ENCODE assay signal across 8 cellular contexts in genomic region chr14:50830044-50830931, GRCh38. TPM values are rescaled to one million over a fixed set of nuclear protein-coding genes. Genes with fewer than 3 reads are reported as not detected.
DNase-seq lines count a peak whose midpoint lies in the region; ATAC-seq and TF ChIP-seq lines count a peak whose summit lies in the region.

No MANE protein-coding gene starts in this region.

- H3K27me3 Mint-ChIP-seq in activated B cell treated with CpG ODN at 0.5 μM for 24 hours, result no peaks in the 10 kb centered on the region

- peak overlapping the region; percentile 73 for H3K4me3 ChIP-seq in GM12865 (ENCODE audit: low read depth, low read length)

- intact Hi-C loops in activated B cell treated with CpG ODN at 0.5 μM for 24 hours (cut with micrococcal nuclease), result loop anchor here (1.0 to 5.0 kb wide), 7 partner anchors 8 to 518 kb away; partner anchors contain the start of genes DMAC2L and L2HGDH

- TF ChIP-seq CTCF in GM12865 (IDR thresholded peaks at IDR 0.05; ENCODE audit: insufficient read depth, low read depth, low read length, missing control alignments), result no peak
- TF ChIP-seq CTCF in activated B cell treated with CpG ODN at 0.5 μM for 24 hours (IDR thresholded peaks at IDR 0.05), result no peak

- POLR2A ChIA-PET in activated B cell treated with CpG ODN at 0.5 μM for 24 hours (lab: Charles Lee), result interaction anchor here (0.8 to 7.5 kb wide), 15 partner anchors 8 to 518 kb away, joined by 3 to 143 read pairs (median 5); partner anchors contain the start of genes DMAC2L, L2HGDH and SAV1

- H3K27ac Mint-ChIP-seq in activated B cell treated with CpG ODN at 0.5 μM for 24 hours, result peak overlapping the region; percentile 93

- CTCF ChIA-PET in activated B cell treated with CpG ODN at 0.5 μM for 24 hours (lab: Charles Lee), result interaction anchor here (1.0 to 6.1 kb wide), 4 partner anchors 18 to 53 kb away, joined by 3 to 47 read pairs (median 34); no protein-coding TSS in a partner anchor

- peak; percentile 78 for DNase-seq in GM12865 (ENCODE audit: low read depth)
- peak; percentile 54 for DNase-seq in NCI-H1092 (lab: John Stamatoyannopoulos, UW)
- peak; percentile 72 for DNase-seq in activated B cell treated with CpG ODN at 0.5 μM for 24 hours
- peak; percentile 64 for DNase-seq in central memory CD4-positive, alpha-beta T cell
- DNase-seq in kidney tubule cell (ENCODE audit: low spot score), result peak; percentile 51
- peak in 3 of 4 experiments; percentile 43 to 62 (median 53) for DNase-seq in stimulated activated CD4-positive, alpha-beta T cell treated with anti-CD3 and anti-CD28 coated beads, Interleukin-1b, Interleukin-23, amount 100 ng/mL, for 24 hours (ENCODE audit: low read depth in 4 of 4, low spot score in 1 of 4)
- DNase-seq in NCI-H446 treated with DMSO at 0.1 percent for 48 hours (lab: John Stamatoyannopoulos, UW), result no peak

- H3K9me3 Mint-ChIP-seq in activated B cell treated with CpG ODN at 0.5 μM for 24 hours, result no peaks in the 10 kb centered on the region

- H3K36me3 Mint-ChIP-seq in activated B cell treated with CpG ODN at 0.5 μM for 24 hours (ENCODE audit: low read depth), result peaks cover 41% of the 10 kb centered on the region

- peak; percentile 35 for ATAC-seq in HG02588 (IDR thresholded peaks at IDR 0.05; ENCODE audit: unreplicated experiment)
- peak; percentile 71 for ATAC-seq in activated B cell treated with CpG ODN at 0.5 μM for 24 hours (ENCODE audit: low read depth)

- H3K4me1 Mint-ChIP-seq in activated B cell treated with CpG ODN at 0.5 μM for 24 hours, result peaks cover 74% of the 10 kb centered on the region

- peak overlapping the region; percentile 93 for H3K4me3 Mint-ChIP-seq in activated B cell treated with CpG ODN at 0.5 μM for 24 hours

RNA-seq across cellular contexts. Expression of gene NIN, which starts 0.7 kb away (rescaled TPM):
- 145 and 156 TPM in 2 replicates for total RNA-seq in activated B cell treated with CpG ODN at 0.5 μM for 24 hours

RNA-seq across cellular contexts. Expression of gene ABHD12B, which starts 41.6 kb away (rescaled TPM):
- total RNA-seq in activated B cell treated with CpG ODN at 0.5 μM for 24 hours, result not detected in 2 replicates
